In the genomic region with DNA sequence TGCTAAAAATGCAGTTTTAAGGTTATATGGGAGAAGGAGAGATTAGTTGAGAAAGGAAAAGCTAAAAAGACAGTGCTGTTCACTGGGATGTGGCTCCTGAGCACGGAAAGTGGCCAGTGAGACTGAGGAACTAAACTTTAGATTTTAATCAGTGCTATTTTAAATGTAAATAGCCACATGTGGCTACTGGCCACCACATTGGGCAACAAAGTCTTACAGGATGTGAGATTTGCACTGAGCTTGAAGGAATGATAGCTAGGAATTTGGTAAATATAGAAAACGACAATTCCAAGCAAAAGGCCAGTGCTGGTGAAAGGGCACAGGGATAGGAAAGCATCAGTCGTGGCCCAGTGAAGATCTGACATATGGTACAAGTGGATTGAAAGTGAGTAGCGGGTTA, we compare ENCODE assay signal across 1 cellular context.
TF ChIP-seq lines count a peak whose summit lies in the region.

No MANE protein-coding gene starts in this region.

TF ChIP-seq in GM23338, 12 proteins besides CTCF, POLR2A, EP300 and RAD21 (continued from another document):
- TF ChIP-seq, protein P1, sequence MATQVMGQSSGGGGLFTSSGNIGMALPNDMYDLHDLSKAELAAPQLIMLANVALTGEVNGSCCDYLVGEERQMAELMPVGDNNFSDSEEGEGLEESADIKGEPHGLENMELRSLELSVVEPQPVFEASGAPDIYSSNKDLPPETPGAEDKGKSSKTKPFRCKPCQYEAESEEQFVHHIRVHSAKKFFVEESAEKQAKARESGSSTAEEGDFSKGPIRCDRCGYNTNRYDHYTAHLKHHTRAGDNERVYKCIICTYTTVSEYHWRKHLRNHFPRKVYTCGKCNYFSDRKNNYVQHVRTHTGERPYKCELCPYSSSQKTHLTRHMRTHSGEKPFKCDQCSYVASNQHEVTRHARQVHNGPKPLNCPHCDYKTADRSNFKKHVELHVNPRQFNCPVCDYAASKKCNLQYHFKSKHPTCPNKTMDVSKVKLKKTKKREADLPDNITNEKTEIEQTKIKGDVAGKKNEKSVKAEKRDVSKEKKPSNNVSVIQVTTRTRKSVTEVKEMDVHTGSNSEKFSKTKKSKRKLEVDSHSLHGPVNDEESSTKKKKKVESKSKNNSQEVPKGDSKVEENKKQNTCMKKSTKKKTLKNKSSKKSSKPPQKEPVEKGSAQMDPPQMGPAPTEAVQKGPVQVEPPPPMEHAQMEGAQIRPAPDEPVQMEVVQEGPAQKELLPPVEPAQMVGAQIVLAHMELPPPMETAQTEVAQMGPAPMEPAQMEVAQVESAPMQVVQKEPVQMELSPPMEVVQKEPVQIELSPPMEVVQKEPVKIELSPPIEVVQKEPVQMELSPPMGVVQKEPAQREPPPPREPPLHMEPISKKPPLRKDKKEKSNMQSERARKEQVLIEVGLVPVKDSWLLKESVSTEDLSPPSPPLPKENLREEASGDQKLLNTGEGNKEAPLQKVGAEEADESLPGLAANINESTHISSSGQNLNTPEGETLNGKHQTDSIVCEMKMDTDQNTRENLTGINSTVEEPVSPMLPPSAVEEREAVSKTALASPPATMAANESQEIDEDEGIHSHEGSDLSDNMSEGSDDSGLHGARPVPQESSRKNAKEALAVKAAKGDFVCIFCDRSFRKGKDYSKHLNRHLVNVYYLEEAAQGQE (IDR thresholded peaks at IDR 0.05; ENCODE audit: unreplicated experiment), result no peak
TF ChIP-seq in GM23338: peak in this region for 0.
